21 cellular contexts compared by ENCODE assay signal in genomic region chr17:59494757-59495368, GRCh38.
DNase-seq lines count a peak whose midpoint lies in the region; ATAC-seq, FAIRE-seq and TF ChIP-seq lines count a peak whose summit lies in the region.
"Had no signal": no experiment of that assay in that cellular context is flagged by ENCODE, and none has a peak within 500 bp of the region (broad histone marks: within the 10 kb centered on the region; RNA-seq: fewer than 3 reads in every experiment).

No MANE protein-coding gene starts in this region.

- no peak for ATAC-seq in GM23338
- ATAC-seq: HCT116 had no signal

- H3K27me3 Mint-ChIP-seq in GM23338 (ENCODE audit: insufficient read depth, low read depth, poor library complexity): peaks cover 4% of the 10 kb centered on the region

- H3K9me3 Mint-ChIP-seq in GM23338: peaks cover 5% of the 10 kb centered on the region; the same call in 2 of the 3 replicates

- H3K27ac Mint-ChIP-seq in GM23338: no peak overlapping the region

- H3K36me3 Mint-ChIP-seq in GM23338 (ENCODE audit: low read depth): peaks cover 3% of the 10 kb centered on the region; the same call in 1 of the 3 replicates

- no peak overlapping the region for H3K9ac ChIP-seq in skeletal muscle tissue (ENCODE audit: low read depth in 1 of 3, low read length in 3 of 3)

- CTCF ChIA-PET in GM10248 (lab: Yijun Ruan, JAX): interaction anchor here (0.8 to 2.4 kb wide), 3 partner anchors 13 to 53 kb away, joined by 3 to 7 read pairs (median 3); no protein-coding TSS in a partner anchor

- H3K27me3 ChIP-seq in GM23338 (ENCODE audit: insufficient read depth) (no peaks in the 10 kb centered on the region), skeletal muscle tissue (ENCODE audit: control insufficient read depth in 3 of 3, insufficient read depth in 3 of 3, low read length in 3 of 3) (no peaks in the 10 kb centered on the region)
- H3K27me3 ChIP-seq: BE2C, SJCRH30 had no signal

- no peak overlapping the region for H3K4me2 ChIP-seq in GM23338

- DNase-seq in GM23338 (ENCODE audit: low spot score) (no peak), HTR-8/SVneo (ENCODE audit: insufficient read length, low spot score) (no peak), mesenteric fat pad (ENCODE audit: low spot score) (peak; percentile 18), GM10248 (ENCODE audit: extremely low spot score) (no peak), pons (ENCODE audit: low spot score) (no peak), NCI-H1436 treated with DMSO at 0.1 percent for 48 hours (lab: John Stamatoyannopoulos, UW) (no peak)
- DNase-seq: BE2C, DMS79 treated with DMSO at 0.1 percent for 48 hours, IMR-90, NCI-H1105, NCI-H1694, NCI-H2081, NCI-H2171, NCI-H524 treated with DMSO at 0.1 percent for 48 hours, NCI-H82, SJCRH30 had no signal

- H3K4me3 ChIP-seq in GM23338 (no peak overlapping the region), skeletal muscle tissue (ENCODE audit: low read length in 3 of 3) (no peak overlapping the region)
- H3K4me3 ChIP-seq: SJCRH30 had no signal

- H3K9me3 ChIP-seq in skeletal muscle tissue (ENCODE audit: control insufficient read depth in 3 of 3, low read length in 3 of 3): no peaks in the 10 kb centered on the region
- H3K9me3 ChIP-seq: BE2C, SJCRH30 had no signal

- no peak overlapping the region for H3K4me3 Mint-ChIP-seq in GM23338

- peak; percentile 48 for FAIRE-seq in HTR-8/SVneo (lab: Jason Lieb, UNC)
- FAIRE-seq: GM12892, H1, RCC 7860 had no signal

- H3K79me2 ChIP-seq in GM23338 (replicated peaks; ENCODE audit: insufficient read depth): no peaks in the 10 kb centered on the region

- H3K36me3 ChIP-seq in GM23338 (ENCODE audit: insufficient read depth) (no peaks in the 10 kb centered on the region), skeletal muscle tissue (ENCODE audit: control insufficient read depth in 3 of 3, insufficient read depth in 3 of 3, low read length in 3 of 3) (no peaks in the 10 kb centered on the region)
- H3K36me3 ChIP-seq: BE2C, SJCRH30 had no signal

- no peaks in the 10 kb centered on the region for H4K20me1 ChIP-seq in GM23338 (replicated peaks; ENCODE audit: insufficient read depth)

- H2AFZ ChIP-seq in GM23338: peak overlapping the region; percentile 86; the same call in 1 of the 2 replicates

- H3K27ac ChIP-seq in GM23338 (ENCODE audit: low read depth): no peak overlapping the region
- H3K27ac ChIP-seq in skeletal muscle tissue (ENCODE audit: low read depth, low read length): peak overlapping the region; percentile 51
- H3K27ac ChIP-seq: SJCRH30 had no signal

- TF ChIP-seq CTCF in GM23338 (conservative IDR thresholded peaks at IDR 0.05; ENCODE audit: low read depth in 2 of 2) (no peak), GM10248 (IDR thresholded peaks at IDR 0.05; ENCODE audit: control extremely low read depth, extremely low read depth, low read depth, missing control alignments) (no peak)

- H3K4me1 ChIP-seq in GM23338 (ENCODE audit: insufficient read depth): no peaks in the 10 kb centered on the region
- peaks cover 15 to 33% (median 31%) of the 10 kb centered on the region in 3 donors for H3K4me1 ChIP-seq in skeletal muscle tissue (ENCODE audit: control insufficient read depth in 3 of 3, insufficient read depth in 3 of 3, low read length in 3 of 3)
- H3K4me1 ChIP-seq: SJCRH30 had no signal

- POLR2A ChIA-PET in GM10248 (lab: Yijun Ruan, JAX): interaction anchor here (0.5 kb wide), 1 partner anchor 189 kb away, joined by 6 read pairs; no protein-coding TSS in a partner anchor

- H3K9me2 ChIP-seq in GM23338 (ENCODE audit: insufficient read depth): no peaks in the 10 kb centered on the region

- H3F3A ChIP-seq in GM23338 (replicated peaks; ENCODE audit: low read depth): no peaks in the 10 kb centered on the region

- H3K4me1 Mint-ChIP-seq in GM23338: peaks cover 3% of the 10 kb centered on the region

TF ChIP-seq in GM23338, 12 proteins besides CTCF, POLR2A, EP300 and RAD21:
- TF ChIP-seq ETS1 (IDR thresholded peaks at IDR 0.05) (no peak), ZNF114 (CRISPR knock-in tag; IDR thresholded peaks at IDR 0.05) (no peak), NANOG (IDR thresholded peaks at IDR 0.05; ENCODE audit: borderline replicate concordance) (no peak), ZNF462 (CRISPR knock-in tag; IDR thresholded peaks at IDR 0.05) (no peak)
TF ChIP-seq in GM23338: peak in this region for 0.
